Comparison of ENCODE assay signal across 1 cellular context in the genomic region with DNA sequence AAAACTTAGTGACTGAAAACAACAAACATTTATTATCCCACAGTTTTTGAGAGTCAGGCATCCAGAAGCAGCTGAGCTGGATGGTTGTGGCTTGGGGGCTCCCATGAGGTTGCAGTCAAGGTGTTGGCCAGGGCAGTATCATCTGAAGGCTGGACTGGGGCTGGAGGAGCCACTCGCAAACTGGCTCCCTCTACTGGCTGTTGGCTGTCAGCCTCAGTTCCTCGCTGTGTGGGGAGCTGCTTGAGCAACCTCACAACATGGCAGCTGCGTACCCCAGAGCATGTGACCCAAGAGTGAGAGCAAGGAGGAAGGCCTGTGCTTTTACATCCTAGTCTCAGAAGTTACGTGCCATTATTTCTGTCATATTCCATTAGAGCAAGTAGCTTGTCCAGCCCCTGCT.
TF ChIP-seq lines count a peak whose summit lies in the region.

No MANE protein-coding gene starts in this region.

TF ChIP-seq in H1, 55 proteins besides CTCF, POLR2A, EP300 and RAD21:
- TF ChIP-seq RBBP5 (IDR thresholded peaks at IDR 0.05; ENCODE audit: borderline replicate concordance, low read depth, low read length) (no peak), YY1 (IDR thresholded peaks at IDR 0.05; ENCODE audit: low read depth, low read length) (peak; percentile 88), SP4 (IDR thresholded peaks at IDR 0.05; ENCODE audit: low read length) (no peak), KDM1A (IDR thresholded peaks at IDR 0.05; ENCODE audit: borderline replicate concordance, low read length) (0 out of 2 replicates have a peak, but pooled peaks have one; percentile 22), EZH2 (IDR thresholded peaks at IDR 0.05; ENCODE audit: low read depth, low read length, severe bottlenecking) (no peak), SAP30 (IDR thresholded peaks at IDR 0.05; ENCODE audit: insufficient read depth, insufficient replicate concordance, low read length) (no peak), RNF2 (IDR thresholded peaks at IDR 0.05; ENCODE audit: borderline replicate concordance, low read depth, low read length, missing control alignments, poor library complexity, severe bottlenecking) (no peak)
TF ChIP-seq in H1: peak in this region for 2.
